8 cellular contexts compared by ENCODE assay signal in the genomic region with DNA sequence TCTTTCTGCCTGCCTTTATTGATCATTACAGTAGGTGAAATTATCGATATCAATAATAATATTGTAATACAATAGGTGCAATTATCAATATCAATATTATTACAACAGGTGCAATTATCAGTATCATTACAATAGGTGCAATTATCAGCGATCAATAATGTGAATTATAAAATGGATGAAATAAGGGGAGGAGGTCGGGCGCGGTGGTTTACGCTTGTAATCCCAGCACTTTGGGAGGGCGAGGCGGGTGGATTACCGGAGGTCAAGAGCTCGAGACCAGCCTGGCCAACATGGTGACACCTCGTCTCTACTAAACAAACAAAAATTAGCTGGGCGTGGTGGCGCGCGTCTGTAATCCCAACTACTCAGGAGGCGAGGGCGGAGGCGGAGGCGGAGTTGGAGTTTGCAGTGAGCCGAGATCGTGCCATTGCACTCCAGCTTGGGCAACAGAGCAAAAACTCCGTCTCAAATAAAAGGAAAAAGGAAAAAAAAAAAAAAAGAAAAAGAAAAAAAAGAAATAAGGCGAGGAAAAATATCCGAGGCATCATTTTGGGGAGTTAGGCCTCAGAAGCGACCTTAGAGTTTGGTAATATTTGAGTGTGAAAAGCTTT. TPM values are rescaled to one million over a fixed set of nuclear protein-coding genes. Genes with fewer than 3 reads are reported as not detected.
DNase-seq lines count a peak whose midpoint lies in the region; ATAC-seq and TF ChIP-seq lines count a peak whose summit lies in the region.

No MANE protein-coding gene starts in this region.

- peak overlapping the region; percentile 99 for H3K27ac Mint-ChIP-seq in activated T-cell treated with anti-CD3 and anti-CD28 coated beads, Interleukin-2, amount 50 U/mL, for 72 hours

- ATAC-seq in activated T-cell treated with anti-CD3 and anti-CD28 coated beads, Interleukin-2, amount 50 U/mL, for 72 hours (replicated peaks in 1 of 2) = peak; percentile 19 to 28
- ATAC-seq in GM18502 (IDR thresholded peaks at IDR 0.05; ENCODE audit: poor library complexity, unreplicated experiment) = no peak

- H3K4me1 ChIP-seq in HUES6 (ENCODE audit: control insufficient read depth, insufficient read depth, low read length) = peaks cover 5% of the 10 kb centered on the region; the same call in 1 of the 2 replicates
- peaks cover 9% of the 10 kb centered on the region for H3K4me1 ChIP-seq in stomach smooth muscle (ENCODE audit: control insufficient read depth, insufficient read depth, low read length)

- DNase-seq in AG09309 (ENCODE audit: low read depth) = no peak
- peak; percentile 39 for DNase-seq in OCI-M2 (lab: John Stamatoyannopoulos, UW; ENCODE audit: unreplicated experiment)
- DNase-seq in activated T-cell treated with anti-CD3 and anti-CD28 coated beads, Interleukin-2, amount 50 U/mL, for 72 hours = peak; percentile 65
- DNase-seq in fibroblast of peridontal ligament (ENCODE audit: extremely low read depth) = peak; percentile 55

- peaks cover 16% of the 10 kb centered on the region for H3K36me3 ChIP-seq in HUES6 (ENCODE audit: control insufficient read depth, insufficient read depth, low read length)
- no peaks in the 10 kb centered on the region for H3K36me3 ChIP-seq in neural cell (ENCODE audit: insufficient read depth, low read length)
- no peaks in the 10 kb centered on the region for H3K36me3 ChIP-seq in stomach smooth muscle (ENCODE audit: control insufficient read depth in 2 of 2, insufficient read depth in 2 of 2, low read length in 2 of 2)

- no peaks in the 10 kb centered on the region for H3K9me2 ChIP-seq in neural cell (ENCODE audit: insufficient read depth, low read length)

- H3K9ac ChIP-seq in HUES6 (ENCODE audit: low read length) (peak overlapping the region; percentile 43), neural cell (ENCODE audit: low read length) (peak overlapping the region; percentile 97), stomach smooth muscle (ENCODE audit: low read length in 2 of 2) (peak overlapping the region; percentile 72 to 89)

- peak overlapping the region; percentile 82 to 100 for H3K4me3 Mint-ChIP-seq in activated T-cell treated with anti-CD3 and anti-CD28 coated beads, Interleukin-2, amount 50 U/mL, for 72 hours

- peaks cover 8 to 17% of the 10 kb centered on the region in 2 donors for H3K36me3 Mint-ChIP-seq in activated T-cell treated with anti-CD3 and anti-CD28 coated beads, Interleukin-2, amount 50 U/mL, for 72 hours (ENCODE audit: insufficient read depth in 2 of 2)

- TF ChIP-seq RAD21 in neural cell (conservative IDR thresholded peaks at IDR 0.05) = no peak

- H3K27me3 ChIP-seq in HUES6 (ENCODE audit: control insufficient read depth, insufficient read depth, low read length) (peaks cover 36% of the 10 kb centered on the region), neural cell (ENCODE audit: insufficient read depth, low read depth, low read length) (no peaks in the 10 kb centered on the region), stomach smooth muscle (ENCODE audit: control insufficient read depth in 1 of 2, insufficient read depth in 2 of 2, low read length in 2 of 2) (no peaks in the 10 kb centered on the region)

- peaks cover 43% of the 10 kb centered on the region for H3K4me1 Mint-ChIP-seq in activated T-cell treated with anti-CD3 and anti-CD28 coated beads, Interleukin-2, amount 50 U/mL, for 72 hours (ENCODE audit: low read depth)

- H3K4me3 ChIP-seq in AG09309 (ENCODE audit: control insufficient read depth, low read depth, low read length) (peak overlapping the region; percentile 79), HUES6 (ENCODE audit: low read depth, low read length) (peak overlapping the region; percentile 99), neural cell (ENCODE audit: low read length) (peak overlapping the region; percentile 100), stomach smooth muscle (ENCODE audit: low read length in 2 of 2) (peak overlapping the region; percentile 61 to 89)

- no peaks in the 10 kb centered on the region for H4K20me1 ChIP-seq in neural cell (ENCODE audit: insufficient read depth)

- H3K9me3 Mint-ChIP-seq in activated T-cell treated with anti-CD3 and anti-CD28 coated beads, Interleukin-2, amount 50 U/mL, for 72 hours = no peaks in the 10 kb centered on the region

- H3K9me3 ChIP-seq in HUES6 (ENCODE audit: control insufficient read depth, insufficient read depth, low read depth, low read length) (no peaks in the 10 kb centered on the region), neural cell (ENCODE audit: low read length) (no peaks in the 10 kb centered on the region), stomach smooth muscle (ENCODE audit: control insufficient read depth in 2 of 2, low read length in 2 of 2) (no peaks in the 10 kb centered on the region)

- TF ChIP-seq EP300 in neural cell (conservative IDR thresholded peaks at IDR 0.05; ENCODE audit: poor library complexity, severe bottlenecking) = no peak

- H3K4me2 ChIP-seq in neural cell (ENCODE audit: low read length) = peak overlapping the region; percentile 71

- H3K79me2 ChIP-seq in neural cell (replicated peaks; ENCODE audit: insufficient read depth, low read length) = peaks cover 42% of the 10 kb centered on the region

- TF ChIP-seq CTCF in AG09309 (IDR thresholded peaks at IDR 0.05; ENCODE audit: control insufficient read depth, insufficient read depth, low read depth, low read length, missing control alignments) (no peak), neural cell (IDR thresholded peaks at IDR 0.05; ENCODE audit: poor library complexity, severe bottlenecking) (no peak)

- H2AFZ ChIP-seq in neural cell (ENCODE audit: low read depth, low read length) = peak overlapping the region; percentile 59

- H3F3A ChIP-seq in neural cell (ENCODE audit: insufficient read depth, low read length, poor library complexity, severe bottlenecking) = peaks cover 4% of the 10 kb centered on the region

- H3K27me3 Mint-ChIP-seq in activated T-cell treated with anti-CD3 and anti-CD28 coated beads, Interleukin-2, amount 50 U/mL, for 72 hours (ENCODE audit: low read depth) = no peaks in the 10 kb centered on the region

- H3K27ac ChIP-seq in HUES6 (ENCODE audit: low read depth, low read length) (no peak overlapping the region), neural cell (ENCODE audit: low read length) (no peak overlapping the region), stomach smooth muscle (ENCODE audit: low read length) (peak overlapping the region; percentile 95)

TF ChIP-seq in neural cell, 6 proteins besides CTCF, POLR2A, EP300 and RAD21:
- TF ChIP-seq, protein P1, sequence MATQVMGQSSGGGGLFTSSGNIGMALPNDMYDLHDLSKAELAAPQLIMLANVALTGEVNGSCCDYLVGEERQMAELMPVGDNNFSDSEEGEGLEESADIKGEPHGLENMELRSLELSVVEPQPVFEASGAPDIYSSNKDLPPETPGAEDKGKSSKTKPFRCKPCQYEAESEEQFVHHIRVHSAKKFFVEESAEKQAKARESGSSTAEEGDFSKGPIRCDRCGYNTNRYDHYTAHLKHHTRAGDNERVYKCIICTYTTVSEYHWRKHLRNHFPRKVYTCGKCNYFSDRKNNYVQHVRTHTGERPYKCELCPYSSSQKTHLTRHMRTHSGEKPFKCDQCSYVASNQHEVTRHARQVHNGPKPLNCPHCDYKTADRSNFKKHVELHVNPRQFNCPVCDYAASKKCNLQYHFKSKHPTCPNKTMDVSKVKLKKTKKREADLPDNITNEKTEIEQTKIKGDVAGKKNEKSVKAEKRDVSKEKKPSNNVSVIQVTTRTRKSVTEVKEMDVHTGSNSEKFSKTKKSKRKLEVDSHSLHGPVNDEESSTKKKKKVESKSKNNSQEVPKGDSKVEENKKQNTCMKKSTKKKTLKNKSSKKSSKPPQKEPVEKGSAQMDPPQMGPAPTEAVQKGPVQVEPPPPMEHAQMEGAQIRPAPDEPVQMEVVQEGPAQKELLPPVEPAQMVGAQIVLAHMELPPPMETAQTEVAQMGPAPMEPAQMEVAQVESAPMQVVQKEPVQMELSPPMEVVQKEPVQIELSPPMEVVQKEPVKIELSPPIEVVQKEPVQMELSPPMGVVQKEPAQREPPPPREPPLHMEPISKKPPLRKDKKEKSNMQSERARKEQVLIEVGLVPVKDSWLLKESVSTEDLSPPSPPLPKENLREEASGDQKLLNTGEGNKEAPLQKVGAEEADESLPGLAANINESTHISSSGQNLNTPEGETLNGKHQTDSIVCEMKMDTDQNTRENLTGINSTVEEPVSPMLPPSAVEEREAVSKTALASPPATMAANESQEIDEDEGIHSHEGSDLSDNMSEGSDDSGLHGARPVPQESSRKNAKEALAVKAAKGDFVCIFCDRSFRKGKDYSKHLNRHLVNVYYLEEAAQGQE (IDR thresholded peaks at IDR 0.05; ENCODE audit: borderline replicate concordance) = no peak
- TF ChIP-seq POLR2AphosphoS5 (IDR thresholded peaks at IDR 0.05) = no peak
- TF ChIP-seq TAF1 (IDR thresholded peaks at IDR 0.05; ENCODE audit: low read depth) = no peak
- TF ChIP-seq SMC3 (conservative IDR thresholded peaks at IDR 0.05; ENCODE audit: poor library complexity) = no peak
- TF ChIP-seq MXI1 (conservative IDR thresholded peaks at IDR 0.05; ENCODE audit: poor library complexity, severe bottlenecking) = no peak
- no peak for TF ChIP-seq EZH2 (IDR thresholded peaks at IDR 0.05; ENCODE audit: borderline replicate concordance, insufficient read depth, low read length, poor library complexity, severe bottlenecking)

RNA-seq across cellular contexts. Expression of a gene that starts 0.6 kb away (rescaled TPM):
- total RNA-seq in activated T-cell treated with anti-CD3 and anti-CD28 coated beads, Interleukin-2, amount 50 U/mL, for 72 hours = 10 to 100 TPM; 65.1 to 68.3 TPM
- polyA plus RNA-seq in neural cell = 142 and 170 TPM in 2 replicates
- polyA minus RNA-seq in neural cell = 102 and 121 TPM in 2 replicates

RNA-seq across cellular contexts. Expression of a gene that starts 32.4 kb away (rescaled TPM):
- total RNA-seq in activated T-cell treated with anti-CD3 and anti-CD28 coated beads, Interleukin-2, amount 50 U/mL, for 72 hours = 100 to 1,000 TPM; 118 to 132 TPM
- 124 and 171 TPM in 2 replicates for polyA plus RNA-seq in neural cell
- polyA minus RNA-seq in neural cell = 19.2 and 22.9 TPM in 2 replicates

Comparison
In these comparisons a context has a peak if more than half of its experiments do, and no peak if none do; other contexts are left out.
1. H3K9ac ChIP-seq: peak in every context shown above with its lines; median percentile 97 in neural cell; 80 in stomach smooth muscle; 43 in HUES6.